In genomic region chr5:56523779-56524178, GRCh38 we compare ENCODE assay signal across 26 cellular contexts.
A peak's percentile ranks its signal among the peaks of the same experiment; 100 is the strongest.
DNase-seq lines count a peak whose midpoint lies in the region; ATAC-seq and TF ChIP-seq lines count a peak whose summit lies in the region.
"Had no signal": no experiment of that assay in that cellular context is flagged by ENCODE, and none has a peak within 500 bp of the region (broad histone marks: within the 10 kb centered on the region; RNA-seq: fewer than 3 reads in every experiment).

No MANE protein-coding gene starts in this region.

- no peaks in the 10 kb centered on the region for H3K9me3 Mint-ChIP-seq in nephron
- no peaks in the 10 kb centered on the region for H3K9me3 Mint-ChIP-seq in CD8-positive, alpha-beta memory T cell
- H3K9me3 Mint-ChIP-seq: dendritic cell treated with granulocyte-macrophage colony-stimulating factor and Interleukin-4, amounts not matched to agents 40 ng/mL and 50 ng/mL, for 4 days; stimulated activated naive CD8-positive, alpha-beta T cell treated with anti-CD3 and anti-CD28 coated beads, Interleukin-15, Interleukin-2, amounts not matched to agents 100 ng/mL and 50 ng/mL, for 24 hours had no signal

- peak overlapping the region; percentile 81 to 88 (median 86) for H3K27ac Mint-ChIP-seq in nephron
- H3K27ac Mint-ChIP-seq in CD8-positive, alpha-beta memory T cell = no peak overlapping the region
- H3K27ac Mint-ChIP-seq: activated CD4-positive, alpha-beta memory T cell treated with anti-CD3 and anti-CD28 coated beads, Interleukin-2, amount 10 ng/mL, durations not matched to agents 7 days and 5 days; dendritic cell treated with granulocyte-macrophage colony-stimulating factor and Interleukin-4, amounts not matched to agents 40 ng/mL and 50 ng/mL, for 4 days; stimulated activated naive CD8-positive, alpha-beta T cell treated with anti-CD3 and anti-CD28 coated beads, Interleukin-15, Interleukin-2, amounts not matched to agents 100 ng/mL and 50 ng/mL, for 24 hours had no signal

- TF ChIP-seq CTCF in heart right ventricle (IDR thresholded peaks at IDR 0.05) (no peak), coronary artery (IDR thresholded peaks at IDR 0.05) (no peak), nephron (IDR thresholded peaks at IDR 0.05; ENCODE audit: unreplicated experiment in 3 of 3) (no peak)

- H3K4me3 Mint-ChIP-seq in nephron = no peak overlapping the region
- no peak overlapping the region for H3K4me3 Mint-ChIP-seq in CD8-positive, alpha-beta memory T cell
- H3K4me3 Mint-ChIP-seq: activated CD4-positive, alpha-beta memory T cell treated with anti-CD3 and anti-CD28 coated beads, Interleukin-2, amount 10 ng/mL, durations not matched to agents 7 days and 5 days; dendritic cell treated with granulocyte-macrophage colony-stimulating factor and Interleukin-4, amounts not matched to agents 40 ng/mL and 50 ng/mL, for 4 days; stimulated activated naive CD8-positive, alpha-beta T cell treated with anti-CD3 and anti-CD28 coated beads, Interleukin-15, Interleukin-2, amounts not matched to agents 100 ng/mL and 50 ng/mL, for 24 hours had no signal

- H3K4me1 ChIP-seq in heart right ventricle = peaks cover 0 to 25% (median 15%) of the 10 kb centered on the region in 9 donors
- H3K4me1 ChIP-seq in CD8-positive, alpha-beta memory T cell (ENCODE audit: insufficient read depth, low read length) = no peaks in the 10 kb centered on the region

- ATAC-seq in heart right ventricle (peak in 5 of 8 donors; percentile 43 to 72 (median 62)), HG02678 (IDR thresholded peaks at IDR 0.05; ENCODE audit: unreplicated experiment) (no peak), HG03460 (IDR thresholded peaks at IDR 0.05; ENCODE audit: unreplicated experiment) (no peak)
- ATAC-seq: activated CD4-positive, CD25-positive, alpha-beta regulatory T cell treated with anti-CD3 and anti-CD28 coated beads, Interleukin-2, amount 50 U/mL, for 24 hours; K562 had no signal

- H3K27me3 Mint-ChIP-seq in nephron (ENCODE audit: low read depth) = peaks cover 5% of the 10 kb centered on the region
- H3K27me3 Mint-ChIP-seq in CD8-positive, alpha-beta memory T cell = peaks cover 9 to 19% of the 10 kb centered on the region in 2 donors
- H3K27me3 Mint-ChIP-seq: activated CD4-positive, alpha-beta memory T cell treated with anti-CD3 and anti-CD28 coated beads, Interleukin-2, amount 10 ng/mL, durations not matched to agents 7 days and 5 days; stimulated activated naive CD8-positive, alpha-beta T cell treated with anti-CD3 and anti-CD28 coated beads, Interleukin-15, Interleukin-2, amounts not matched to agents 100 ng/mL and 50 ng/mL, for 24 hours had no signal

- CTCF ChIA-PET in CD8-positive, alpha-beta memory T cell (lab: Charles Lee) = no interaction called here

- H3K4me3 ChIP-seq in heart right ventricle = no peak overlapping the region
- H3K4me3 ChIP-seq in coronary artery = no peak overlapping the region
- H3K4me3 ChIP-seq in CD8-positive, alpha-beta memory T cell (ENCODE audit: low read length) = no peak overlapping the region
- H3K4me3 ChIP-seq: BLaER1 treated with 17β-estradiol and CSF1 and Interleukin-3, amounts not matched to agents 10 nM and 100 nM; K562; lung; smooth muscle cell had no signal

- no peaks in the 10 kb centered on the region for H3K36me3 ChIP-seq in heart right ventricle
- no peaks in the 10 kb centered on the region for H3K36me3 ChIP-seq in CD8-positive, alpha-beta memory T cell (ENCODE audit: insufficient read depth, low read length)
- H3K36me3 ChIP-seq: BLaER1 treated with 17β-estradiol and CSF1 and Interleukin-3, amounts not matched to agents 10 nM and 100 nM; neutrophil had no signal

- H3K27ac ChIP-seq in heart right ventricle = peak overlapping the region in 5 of 10 donors; percentile 13 to 32 (median 29)
- peak overlapping the region; percentile 12 to 51 for H3K27ac ChIP-seq in coronary artery
- H3K27ac ChIP-seq in CD8-positive, alpha-beta memory T cell (ENCODE audit: low read depth, low read length) = no peak overlapping the region
- H3K27ac ChIP-seq: neutrophil, RWPE1 had no signal

- POLR2A ChIA-PET in CD8-positive, alpha-beta memory T cell (lab: Charles Lee) = no interaction called here

- intact Hi-C loops in heart right ventricle (cut with DNase I) = no loop called here
- intact Hi-C loops in cardiac septum (cut with DNase I) = no loop called here
- intact Hi-C loops in head of caudate nucleus (cut with DNase I) = no loop called here

- H3K36me3 Mint-ChIP-seq in nephron (ENCODE audit: low read depth) = no peaks in the 10 kb centered on the region
- H3K36me3 Mint-ChIP-seq in CD8-positive, alpha-beta memory T cell = no peaks in the 10 kb centered on the region

- WGBS in heart right ventricle, 2 donors = 56 to 65% methylated on average over 2 of the region's 2 CpGs

- DNase-seq in heart right ventricle (peak in 1 of 2 donors; percentile 16), cardiac septum (ENCODE audit: low spot score) (no peak), coronary artery (ENCODE audit: low spot score) (no peak), head of caudate nucleus (no peak)
- DNase-seq in CD8-positive, alpha-beta memory T cell = no peak
- DNase-seq: activated CD4-positive, alpha-beta memory T cell treated with anti-CD3 and anti-CD28 coated beads, Interleukin-2, amount 10 ng/mL, durations not matched to agents 7 days and 5 days; activated gamma-delta T cell treated with Interleukin-2 at 50 U/mL for 16 hours; activated T-cell treated with anti-CD3 and anti-CD28 coated beads for 4 hours; MM.1S; NCI-H146; NCI-H2171 treated with DMSO at 0.1 percent for 48 hours; NCI-H526; stimulated activated CD4-positive, alpha-beta T cell treated with anti-CD3 and anti-CD28 coated beads, Interleukin-4, amount 100 ng/mL, for 24 hours; trophoblast cell had no signal

- H3K27me3 ChIP-seq in heart right ventricle = no peaks in the 10 kb centered on the region
- H3K27me3 ChIP-seq in CD8-positive, alpha-beta memory T cell (ENCODE audit: insufficient read depth, low read length, poor library complexity, severe bottlenecking) = no peaks in the 10 kb centered on the region
- H3K27me3 ChIP-seq: BLaER1 treated with 17β-estradiol and CSF1 and Interleukin-3, amounts not matched to agents 10 nM and 100 nM; neutrophil had no signal

- H3K4me1 Mint-ChIP-seq in nephron = peaks cover 29% of the 10 kb centered on the region
- H3K4me1 Mint-ChIP-seq in CD8-positive, alpha-beta memory T cell = no peaks in the 10 kb centered on the region

- H3K9me3 ChIP-seq in heart right ventricle = no peaks in the 10 kb centered on the region
- no peaks in the 10 kb centered on the region for H3K9me3 ChIP-seq in CD8-positive, alpha-beta memory T cell (ENCODE audit: low read length)
- H3K9me3 ChIP-seq: neutrophil had no signal

Comparison
In these comparisons a context has a peak if more than half of its experiments do, and no peak if none do; other contexts are left out.
1. ATAC-seq: peak in heart right ventricle (5 of 8); none in HG02678 (single experiment) and HG03460 (single experiment).
2. H3K27ac Mint-ChIP-seq: peak in nephron (3 of 3); none in CD8-positive, alpha-beta memory T cell (0 of 8).